17 cellular contexts compared by ENCODE assay signal in the genomic region with DNA sequence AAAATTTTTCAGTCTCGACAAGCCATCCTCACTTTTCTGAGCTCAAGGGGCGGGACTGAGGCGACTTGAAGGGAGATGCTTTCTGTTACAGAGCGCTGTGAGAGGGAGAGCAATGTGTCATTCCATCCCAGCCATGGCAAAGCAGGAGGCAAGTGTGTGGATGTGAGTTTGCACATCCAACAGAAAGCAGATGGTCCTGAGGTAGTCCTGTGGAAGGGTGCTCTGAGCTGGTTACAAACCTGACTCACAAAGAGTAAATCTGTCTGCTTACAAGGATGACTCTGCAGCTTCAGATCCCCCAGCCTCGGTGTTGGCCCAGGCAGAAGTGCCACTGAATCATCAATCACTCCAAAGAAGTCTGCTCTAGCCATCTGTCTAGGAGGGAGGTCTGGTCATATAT.
"Had no signal": no experiment of that assay in that cellular context is flagged by ENCODE, and none has a peak within 500 bp of the region (broad histone marks: within the 10 kb centered on the region; RNA-seq: fewer than 3 reads in every experiment).

No MANE protein-coding gene starts in this region.

- ATAC-seq: effector memory CD8-positive, alpha-beta T cell; esophagus mucosa; left cardiac atrium; mucosa of descending colon; stimulated activated naive B cell treated with anti-CD40 and anti-IgM and Interleukin-4, amounts not matched to agents 10 μg/mL and 1 μg/mL and 100 μg/mL, for 72 hours; WTC11 had no signal

- DNase-seq: activated gamma-delta T cell treated with Interleukin-2 at 50 U/mL for 16 hours; activated T-cell treated with anti-CD3 and anti-CD28 coated beads, Interleukin-2, amount 50 U/mL, for 1 hour; central memory CD4-positive, alpha-beta T cell; effector memory CD8-positive, alpha-beta T cell; foreskin melanocyte; glutamatergic neuron; left cardiac atrium; mesenchymal stem cell; mucosa of descending colon; nephron progenitor cell; retina; sigmoid colon; stimulated activated CD4-positive, alpha-beta T cell treated with anti-CD3 and anti-CD28 coated beads, Interleukin-15, amount 100 ng/mL, for 24 hours; stimulated activated naive B cell treated with anti-CD40 and anti-IgM and Interleukin-4, amounts not matched to agents 10 μg/mL and 1 μg/mL and 100 μg/mL, for 72 hours; T-helper 9 cell had no signal
